In genomic region chr9:121883281-121884056, GRCh38 we compare ENCODE assay signal across 10 cellular contexts.
A peak's percentile ranks its signal among the peaks of the same experiment; 100 is the strongest.
DNase-seq lines count a peak whose midpoint lies in the region; ATAC-seq, FAIRE-seq and TF ChIP-seq lines count a peak whose summit lies in the region.
"Had no signal": no experiment of that assay in that cellular context is flagged by ENCODE, and none has a peak within 500 bp of the region (broad histone marks: within the 10 kb centered on the region; RNA-seq: fewer than 3 reads in every experiment).

No MANE protein-coding gene starts in this region.

- no peak overlapping the region for H2AFZ ChIP-seq in keratinocyte (ENCODE audit: control insufficient read depth, low read length)

- H3K4me1 ChIP-seq in keratinocyte (ENCODE audit: control insufficient read depth, extremely low read depth, insufficient read depth, low read length) (no peaks in the 10 kb centered on the region), tibial nerve (peaks cover 0 to 52% (median 21%) of the 10 kb centered on the region in 4 donors)

- no peak overlapping the region for H3K27ac Mint-ChIP-seq in activated CD8-positive, alpha-beta memory T cell treated with anti-CD3 and anti-CD28 coated beads, Interleukin-2, amount 10 ng/mL, durations not matched to agents 7 days and 5 days

- H3K9me3 Mint-ChIP-seq in activated CD8-positive, alpha-beta memory T cell treated with anti-CD3 and anti-CD28 coated beads, Interleukin-2, amount 10 ng/mL, durations not matched to agents 7 days and 5 days (ENCODE audit: low read depth) = no peaks in the 10 kb centered on the region

- H3K79me2 ChIP-seq in keratinocyte (ENCODE audit: control insufficient read depth, insufficient read depth, low read length) = no peaks in the 10 kb centered on the region

- H3K9me3 ChIP-seq in keratinocyte (ENCODE audit: control insufficient read depth, low read depth, low read length) (no peaks in the 10 kb centered on the region), tibial nerve (no peaks in the 10 kb centered on the region)

- no peak overlapping the region for H3K9ac ChIP-seq in keratinocyte (ENCODE audit: control insufficient read depth, extremely low read depth, insufficient read depth, low read length)

- TF ChIP-seq CTCF in keratinocyte (optimal IDR thresholded peaks at IDR 0.05 in 1 of 3, IDR thresholded peaks at IDR 0.05 in 1 of 3, conservative IDR thresholded peaks at IDR 0.05 in 1 of 3; ENCODE audit: extremely low read depth in 1 of 3, insufficient read depth in 2 of 3, low read length in 3 of 3) = no peak
- no peak for TF ChIP-seq CTCF in tibial nerve (IDR thresholded peaks at IDR 0.05)
- no peak for TF ChIP-seq CTCF in foreskin fibroblast (IDR thresholded peaks at IDR 0.05; ENCODE audit: low read depth, low read length)

- H3K4me3 ChIP-seq in keratinocyte (ENCODE audit: control insufficient read depth in 2 of 3, extremely low read depth in 1 of 3, insufficient read depth in 2 of 3, low read depth in 1 of 3, low read length in 3 of 3) = no peak overlapping the region
- H3K4me3 ChIP-seq in tibial nerve = peak overlapping the region in 3 of 4 donors; percentile 8 to 29 (median 11)
- no peak overlapping the region for H3K4me3 ChIP-seq in foreskin fibroblast (ENCODE audit: low read depth in 1 of 2, low read length in 2 of 2)

- peak; percentile 49 for FAIRE-seq in keratinocyte (lab: Jason Lieb, UNC)

- no peak overlapping the region for H3K4me2 ChIP-seq in keratinocyte (ENCODE audit: control insufficient read depth, extremely low read depth, insufficient read depth, low read depth, low read length)

- H3K9me1 ChIP-seq in keratinocyte (ENCODE audit: control insufficient read depth, extremely low read depth, insufficient read depth, low read length) = no peaks in the 10 kb centered on the region

- dilution Hi-C loops in keratinocyte (cut with MboI; ENCODE audit: extremely low pct_ligation_motif_present, low sequenced_read_pairs) = no loop called here

- peaks cover 11% of the 10 kb centered on the region for H4K20me1 ChIP-seq in keratinocyte (ENCODE audit: control insufficient read depth, extremely low read depth, insufficient read depth, low read length)

- peaks cover 4 to 12% of the 10 kb centered on the region in 2 experiments for H3K36me3 ChIP-seq in keratinocyte (ENCODE audit: control insufficient read depth in 2 of 2, extremely low read depth in 1 of 2, insufficient read depth in 2 of 2, low read length in 2 of 2)
- H3K36me3 ChIP-seq in tibial nerve = no peaks in the 10 kb centered on the region

- DNase-seq in activated CD8-positive, alpha-beta memory T cell treated with anti-CD3 and anti-CD28 coated beads, Interleukin-2, amount 10 ng/mL, durations not matched to agents 7 days and 5 days = peak; percentile 62
- DNase-seq in activated CD8-positive, alpha-beta memory T cell treated with anti-CD3 and anti-CD28 coated beads, Interleukin-2, amount 50 U/mL, for 48 hours = no peak
- DNase-seq in astrocyte of the hippocampus (ENCODE audit: low read depth, low spot score) = peak; percentile 62
- DNase-seq in keratinocyte (ENCODE audit: low read depth, low spot score) = no peak
- no peak for DNase-seq in tibial nerve (ENCODE audit: low spot score in 2 of 2)
- no peak for DNase-seq in NCI-H524 treated with DMSO at 0.1 percent for 48 hours (lab: John Stamatoyannopoulos, UW)
- DNase-seq in NCI-H1694 (lab: John Stamatoyannopoulos, UW) = no peak
- DNase-seq in foreskin fibroblast = no peak
- DNase-seq: NCI-H2171 had no signal

- TF ChIP-seq EP300 in tibial nerve (IDR thresholded peaks at IDR 0.05) = no peak

- H3K27me3 ChIP-seq in keratinocyte (ENCODE audit: control insufficient read depth, extremely low read depth, insufficient read depth, low read length) (no peaks in the 10 kb centered on the region), tibial nerve (no peaks in the 10 kb centered on the region)

- H3K4me1 Mint-ChIP-seq in activated CD8-positive, alpha-beta memory T cell treated with anti-CD3 and anti-CD28 coated beads, Interleukin-2, amount 10 ng/mL, durations not matched to agents 7 days and 5 days = peaks cover 55% of the 10 kb centered on the region

- TF ChIP-seq POLR2A in tibial nerve (IDR thresholded peaks at IDR 0.05) = no peak

- CTCF ChIA-PET in activated CD8-positive, alpha-beta memory T cell treated with anti-CD3 and anti-CD28 coated beads, Interleukin-2, amount 10 ng/mL, durations not matched to agents 7 days and 5 days (lab: Charles Lee) = no interaction called here

- peak; percentile 51 for ATAC-seq in activated CD8-positive, alpha-beta memory T cell treated with anti-CD3 and anti-CD28 coated beads, Interleukin-2, amount 10 ng/mL, durations not matched to agents 7 days and 5 days

- H3K27ac ChIP-seq in keratinocyte (ENCODE audit: control insufficient read depth, insufficient read depth, low read length) (no peak overlapping the region), tibial nerve (peak overlapping the region in 3 of 4 donors; percentile 67 to 85 (median 84))
- H3K27ac ChIP-seq: RWPE1 had no signal

- H3K4me3 Mint-ChIP-seq in activated CD8-positive, alpha-beta memory T cell treated with anti-CD3 and anti-CD28 coated beads, Interleukin-2, amount 10 ng/mL, durations not matched to agents 7 days and 5 days = no peak overlapping the region

- H3K36me3 Mint-ChIP-seq in activated CD8-positive, alpha-beta memory T cell treated with anti-CD3 and anti-CD28 coated beads, Interleukin-2, amount 10 ng/mL, durations not matched to agents 7 days and 5 days = no peaks in the 10 kb centered on the region

- 52 to 70% methylated on average over 8 of the region's 8 CpGs for WGBS in tibial nerve, 2 donors

- no peaks in the 10 kb centered on the region for H3K27me3 Mint-ChIP-seq in activated CD8-positive, alpha-beta memory T cell treated with anti-CD3 and anti-CD28 coated beads, Interleukin-2, amount 10 ng/mL, durations not matched to agents 7 days and 5 days

Comparison
In these comparisons a context has a peak if more than half of its experiments do, and no peak if none do; other contexts are left out.
1. DNase-seq: peak in activated CD8-positive, alpha-beta memory T cell treated with anti-CD3 and anti-CD28 coated beads, Interleukin-2, amount 10 ng/mL, durations not matched to agents 7 days and 5 days (single experiment) and astrocyte of the hippocampus (single experiment); none in activated CD8-positive, alpha-beta memory T cell treated with anti-CD3 and anti-CD28 coated beads, Interleukin-2, amount 50 U/mL, for 48 hours (single experiment), keratinocyte (single experiment), tibial nerve (0 of 2), NCI-H524 treated with DMSO at 0.1 percent for 48 hours (single experiment), NCI-H1694 (single experiment) and foreskin fibroblast (0 of 2).
2. H3K4me3 ChIP-seq: peak in tibial nerve (3 of 4); none in keratinocyte (0 of 3) and foreskin fibroblast (0 of 2).